Comparison of ENCODE assay signal across 1 cellular context in the genomic region with DNA sequence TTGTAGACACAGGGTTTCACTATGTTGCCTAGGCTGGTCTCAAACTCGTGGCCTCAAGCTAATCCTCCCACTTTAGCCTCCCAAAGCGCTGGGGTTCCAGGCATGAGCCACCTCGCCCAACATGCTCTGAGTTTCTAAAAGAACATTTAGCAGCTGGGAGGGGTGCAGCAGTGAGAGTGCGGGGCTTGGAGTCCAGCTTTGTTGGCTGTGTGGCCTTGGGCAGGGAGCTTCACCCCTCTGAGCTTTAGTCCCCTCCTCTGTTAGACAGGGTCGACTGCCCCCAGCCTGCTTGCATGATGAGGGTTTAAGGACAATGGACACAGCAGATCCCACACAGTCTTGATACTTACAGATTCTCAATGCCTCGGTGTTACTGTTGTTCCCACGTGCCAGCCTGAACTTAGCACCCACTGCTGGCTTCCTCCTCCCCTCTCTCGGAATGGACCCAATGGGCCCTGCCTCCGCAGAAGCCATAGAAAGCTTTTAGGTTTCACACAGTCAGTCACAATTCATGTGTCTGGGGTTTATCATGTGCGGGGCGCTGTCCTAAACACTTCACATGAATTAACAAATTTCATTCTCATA.
TF ChIP-seq lines count a peak whose summit lies in the region.

No MANE protein-coding gene starts in this region.

TF ChIP-seq in HepG2, 621 proteins besides CTCF, POLR2A, EP300 and RAD21 (continued from another document):
- TF ChIP-seq POLR2G (IDR thresholded peaks at IDR 0.05; ENCODE audit: low read depth, low read length) (no peak), XBP1 (CRISPR knock-in tag; IDR thresholded peaks at IDR 0.05) (no peak), BHLHE40 (IDR thresholded peaks at IDR 0.05; ENCODE audit: low read length) (peak; percentile 51; the same call in 1 of the 2 replicates), FLYWCH1 (CRISPR knock-in tag; IDR thresholded peaks at IDR 0.05) (no peak), KDM4B (CRISPR knock-in tag; IDR thresholded peaks at IDR 0.05) (no peak), MTF1 (CRISPR knock-in tag; IDR thresholded peaks at IDR 0.05) (no peak), SPEN (CRISPR knock-in tag; IDR thresholded peaks at IDR 0.05; ENCODE audit: low read depth) (no peak), SKI (IDR thresholded peaks at IDR 0.05; ENCODE audit: partially characterized antibody) (no peak), ZNF501 (CRISPR knock-in tag; IDR thresholded peaks at IDR 0.05) (no peak), MED13 (CRISPR knock-in tag; IDR thresholded peaks at IDR 0.05) (no peak), TSC22D2 (CRISPR knock-in tag; IDR thresholded peaks at IDR 0.05; ENCODE audit: borderline replicate concordance) (0 out of 2 replicates have a peak, but pooled peaks have one; percentile 59), ZNF550 (CRISPR knock-in tag; IDR thresholded peaks at IDR 0.05; ENCODE audit: borderline replicate concordance) (peak; percentile 94), ZNF24 (IDR thresholded peaks at IDR 0.05) (no peak), MTF2 (CRISPR knock-in tag; IDR thresholded peaks at IDR 0.05; ENCODE audit: borderline replicate concordance) (no peak), HOXD1 (CRISPR knock-in tag; IDR thresholded peaks at IDR 0.05) (0 out of 2 replicates have a peak, but pooled peaks have one; percentile 6), ZNF251 (CRISPR knock-in tag; IDR thresholded peaks at IDR 0.05) (no peak; the same call in 1 of the 2 replicates), ZBTB42 (CRISPR knock-in tag; IDR thresholded peaks at IDR 0.05) (0 out of 2 replicates have a peak, but pooled peaks have one; percentile 39), ZNF567 (CRISPR knock-in tag; IDR thresholded peaks at IDR 0.05; ENCODE audit: borderline replicate concordance) (peak; percentile 76; the same call in 1 of the 2 replicates), ZNF224 (CRISPR knock-in tag; IDR thresholded peaks at IDR 0.05) (no peak), ZNF891 (CRISPR knock-in tag; IDR thresholded peaks at IDR 0.05) (peak; percentile 59; the same call in 1 of the 2 replicates), RFX1 (IDR thresholded peaks at IDR 0.05) (no peak), ZBTB1 (CRISPR knock-in tag; IDR thresholded peaks at IDR 0.05; ENCODE audit: borderline replicate concordance) (peak; percentile 7; the same call in 1 of the 2 replicates), BRD4 (CRISPR knock-in tag; IDR thresholded peaks at IDR 0.05) (no peak), ZNF326 (CRISPR knock-in tag; IDR thresholded peaks at IDR 0.05; ENCODE audit: borderline replicate concordance) (no peak), RXRB (CRISPR knock-in tag; IDR thresholded peaks at IDR 0.05; ENCODE audit: borderline replicate concordance) (no peak), HNF4A (CRISPR knock-in tag; IDR thresholded peaks at IDR 0.05) (no peak; the same call in 1 of the 2 replicates), ZMYM3 (CRISPR knock-in tag; IDR thresholded peaks at IDR 0.05) (peak; percentile 99), ISL2 (CRISPR knock-in tag; IDR thresholded peaks at IDR 0.05) (no peak), ARHGAP35 (CRISPR knock-in tag; IDR thresholded peaks at IDR 0.05; ENCODE audit: borderline replicate concordance) (peak; percentile 40; the same call in 1 of the 2 replicates), ZNF235 (CRISPR knock-in tag; IDR thresholded peaks at IDR 0.05; ENCODE audit: borderline replicate concordance) (no peak), HOXA9 (CRISPR knock-in tag; IDR thresholded peaks at IDR 0.05; ENCODE audit: borderline replicate concordance) (no peak), ZNF724P (CRISPR knock-in tag; IDR thresholded peaks at IDR 0.05; ENCODE audit: borderline replicate concordance) (no peak), NFE2L1 (CRISPR knock-in tag; IDR thresholded peaks at IDR 0.05; ENCODE audit: borderline replicate concordance) (peak; percentile 77; the same call in 1 of the 2 replicates), ZNF605 (CRISPR knock-in tag; IDR thresholded peaks at IDR 0.05) (no peak), ZNF441 (CRISPR knock-in tag; IDR thresholded peaks at IDR 0.05; ENCODE audit: borderline replicate concordance) (0 out of 2 replicates have a peak, but pooled peaks have one; percentile 6), ZNF737 (CRISPR knock-in tag; IDR thresholded peaks at IDR 0.05; ENCODE audit: borderline replicate concordance) (peak; percentile 73), MAF1 (CRISPR knock-in tag; IDR thresholded peaks at IDR 0.05; ENCODE audit: borderline replicate concordance) (0 out of 2 replicates have a peak, but pooled peaks have one; percentile 9), GATAD2A (CRISPR knock-in tag; IDR thresholded peaks at IDR 0.05) (no peak), SNAI1 (CRISPR knock-in tag; IDR thresholded peaks at IDR 0.05; ENCODE audit: borderline replicate concordance) (no peak), FOSL1 (CRISPR knock-in tag; IDR thresholded peaks at IDR 0.05; ENCODE audit: borderline replicate concordance) (no peak), HNRNPLL (IDR thresholded peaks at IDR 0.05; ENCODE audit: low read depth, low read length, poor library complexity, severe bottlenecking) (no peak)
- TF ChIP-seq, protein P1, sequence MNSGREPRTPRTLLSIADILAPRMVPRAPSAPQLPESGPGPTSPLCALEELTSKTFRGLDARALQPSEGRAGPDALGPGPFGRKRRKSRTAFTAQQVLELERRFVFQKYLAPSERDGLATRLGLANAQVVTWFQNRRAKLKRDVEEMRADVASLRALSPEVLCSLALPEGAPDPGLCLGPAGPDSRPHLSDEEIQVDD (CRISPR knock-in tag; IDR thresholded peaks at IDR 0.05; ENCODE audit: borderline replicate concordance), result peak; percentile 9; the same call in 1 of the 2 replicates
- TF ChIP-seq, protein P2, sequence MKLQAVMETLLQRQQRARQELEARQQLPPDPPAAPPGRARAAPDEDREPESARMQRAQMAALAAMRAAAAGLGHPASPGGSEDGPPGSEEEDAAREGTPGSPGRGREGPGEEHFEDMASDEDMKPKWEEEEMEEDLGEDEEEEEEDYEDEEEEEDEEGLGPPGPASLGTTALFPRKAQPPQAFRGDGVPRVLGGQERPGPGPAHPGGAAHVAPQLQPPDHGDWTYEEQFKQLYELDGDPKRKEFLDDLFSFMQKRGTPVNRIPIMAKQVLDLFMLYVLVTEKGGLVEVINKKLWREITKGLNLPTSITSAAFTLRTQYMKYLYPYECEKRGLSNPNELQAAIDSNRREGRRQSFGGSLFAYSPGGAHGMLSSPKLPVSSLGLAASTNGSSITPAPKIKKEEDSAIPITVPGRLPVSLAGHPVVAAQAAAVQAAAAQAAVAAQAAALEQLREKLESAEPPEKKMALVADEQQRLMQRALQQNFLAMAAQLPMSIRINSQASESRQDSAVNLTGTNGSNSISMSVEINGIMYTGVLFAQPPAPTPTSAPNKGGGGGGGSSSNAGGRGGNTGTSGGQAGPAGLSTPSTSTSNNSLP (IDR thresholded peaks at IDR 0.05; ENCODE audit: low read depth, low read length), result 0 out of 2 replicates have a peak, but pooled peaks have one; percentile 4
- TF ChIP-seq, protein P3, sequence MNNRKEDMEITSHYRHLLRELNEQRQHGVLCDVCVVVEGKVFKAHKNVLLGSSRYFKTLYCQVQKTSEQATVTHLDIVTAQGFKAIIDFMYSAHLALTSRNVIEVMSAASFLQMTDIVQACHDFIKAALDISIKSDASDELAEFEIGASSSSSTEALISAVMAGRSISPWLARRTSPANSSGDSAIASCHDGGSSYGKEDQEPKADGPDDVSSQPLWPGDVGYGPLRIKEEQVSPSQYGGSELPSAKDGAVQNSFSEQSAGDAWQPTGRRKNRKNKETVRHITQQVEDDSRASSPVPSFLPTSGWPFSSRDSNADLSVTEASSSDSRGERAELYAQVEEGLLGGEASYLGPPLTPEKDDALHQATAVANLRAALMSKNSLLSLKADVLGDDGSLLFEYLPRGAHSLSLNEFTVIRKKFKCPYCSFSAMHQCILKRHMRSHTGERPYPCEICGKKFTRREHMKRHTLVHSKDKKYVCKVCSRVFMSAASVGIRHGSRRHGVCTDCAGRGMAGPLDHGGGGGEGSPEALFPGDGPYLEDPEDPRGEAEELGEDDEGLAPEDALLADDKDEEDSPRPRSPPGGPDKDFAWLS (CRISPR knock-in tag; IDR thresholded peaks at IDR 0.05; ENCODE audit: borderline replicate concordance), result no peak
- TF ChIP-seq, protein P4, sequence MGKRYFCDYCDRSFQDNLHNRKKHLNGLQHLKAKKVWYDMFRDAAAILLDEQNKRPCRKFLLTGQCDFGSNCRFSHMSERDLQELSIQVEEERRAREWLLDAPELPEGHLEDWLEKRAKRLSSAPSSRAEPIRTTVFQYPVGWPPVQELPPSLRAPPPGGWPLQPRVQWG (CRISPR knock-in tag; IDR thresholded peaks at IDR 0.05; ENCODE audit: borderline replicate concordance, low read depth), result 0 out of 2 replicates have a peak, but pooled peaks have one; percentile 29
- TF ChIP-seq, protein P5, sequence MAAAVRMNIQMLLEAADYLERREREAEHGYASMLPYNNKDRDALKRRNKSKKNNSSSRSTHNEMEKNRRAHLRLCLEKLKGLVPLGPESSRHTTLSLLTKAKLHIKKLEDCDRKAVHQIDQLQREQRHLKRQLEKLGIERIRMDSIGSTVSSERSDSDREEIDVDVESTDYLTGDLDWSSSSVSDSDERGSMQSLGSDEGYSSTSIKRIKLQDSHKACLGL (CRISPR knock-in tag; IDR thresholded peaks at IDR 0.05), result 0 out of 2 replicates have a peak, but pooled peaks have one; percentile 43
- TF ChIP-seq, protein P6, sequence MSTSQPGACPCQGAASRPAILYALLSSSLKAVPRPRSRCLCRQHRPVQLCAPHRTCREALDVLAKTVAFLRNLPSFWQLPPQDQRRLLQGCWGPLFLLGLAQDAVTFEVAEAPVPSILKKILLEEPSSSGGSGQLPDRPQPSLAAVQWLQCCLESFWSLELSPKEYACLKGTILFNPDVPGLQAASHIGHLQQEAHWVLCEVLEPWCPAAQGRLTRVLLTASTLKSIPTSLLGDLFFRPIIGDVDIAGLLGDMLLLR (CRISPR knock-in tag; IDR thresholded peaks at IDR 0.05), result peak; percentile 67
- TF ChIP-seq, protein P7, sequence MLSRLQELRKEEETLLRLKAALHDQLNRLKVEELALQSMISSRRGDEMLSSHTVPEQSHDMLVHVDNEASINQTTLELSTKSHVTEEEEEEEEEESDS (CRISPR knock-in tag; IDR thresholded peaks at IDR 0.05; ENCODE audit: borderline replicate concordance), result no peak; the same call in 1 of the 2 replicates
- TF ChIP-seq, protein P8, sequence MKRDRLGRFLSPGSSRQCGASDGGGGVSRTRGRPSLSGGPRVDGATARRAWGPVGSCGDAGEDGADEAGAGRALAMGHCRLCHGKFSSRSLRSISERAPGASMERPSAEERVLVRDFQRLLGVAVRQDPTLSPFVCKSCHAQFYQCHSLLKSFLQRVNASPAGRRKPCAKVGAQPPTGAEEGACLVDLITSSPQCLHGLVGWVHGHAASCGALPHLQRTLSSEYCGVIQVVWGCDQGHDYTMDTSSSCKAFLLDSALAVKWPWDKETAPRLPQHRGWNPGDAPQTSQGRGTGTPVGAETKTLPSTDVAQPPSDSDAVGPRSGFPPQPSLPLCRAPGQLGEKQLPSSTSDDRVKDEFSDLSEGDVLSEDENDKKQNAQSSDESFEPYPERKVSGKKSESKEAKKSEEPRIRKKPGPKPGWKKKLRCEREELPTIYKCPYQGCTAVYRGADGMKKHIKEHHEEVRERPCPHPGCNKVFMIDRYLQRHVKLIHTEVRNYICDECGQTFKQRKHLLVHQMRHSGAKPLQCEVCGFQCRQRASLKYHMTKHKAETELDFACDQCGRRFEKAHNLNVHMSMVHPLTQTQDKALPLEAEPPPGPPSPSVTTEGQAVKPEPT (CRISPR knock-in tag; IDR thresholded peaks at IDR 0.05; ENCODE audit: low read depth), result no peak
- TF ChIP-seq, protein P9, sequence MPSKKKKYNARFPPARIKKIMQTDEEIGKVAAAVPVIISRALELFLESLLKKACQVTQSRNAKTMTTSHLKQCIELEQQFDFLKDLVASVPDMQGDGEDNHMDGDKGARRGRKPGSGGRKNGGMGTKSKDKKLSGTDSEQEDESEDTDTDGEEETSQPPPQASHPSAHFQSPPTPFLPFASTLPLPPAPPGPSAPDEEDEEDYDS (CRISPR knock-in tag; IDR thresholded peaks at IDR 0.05), result no peak; the same call in 1 of the 2 replicates
- TF ChIP-seq, protein P10, sequence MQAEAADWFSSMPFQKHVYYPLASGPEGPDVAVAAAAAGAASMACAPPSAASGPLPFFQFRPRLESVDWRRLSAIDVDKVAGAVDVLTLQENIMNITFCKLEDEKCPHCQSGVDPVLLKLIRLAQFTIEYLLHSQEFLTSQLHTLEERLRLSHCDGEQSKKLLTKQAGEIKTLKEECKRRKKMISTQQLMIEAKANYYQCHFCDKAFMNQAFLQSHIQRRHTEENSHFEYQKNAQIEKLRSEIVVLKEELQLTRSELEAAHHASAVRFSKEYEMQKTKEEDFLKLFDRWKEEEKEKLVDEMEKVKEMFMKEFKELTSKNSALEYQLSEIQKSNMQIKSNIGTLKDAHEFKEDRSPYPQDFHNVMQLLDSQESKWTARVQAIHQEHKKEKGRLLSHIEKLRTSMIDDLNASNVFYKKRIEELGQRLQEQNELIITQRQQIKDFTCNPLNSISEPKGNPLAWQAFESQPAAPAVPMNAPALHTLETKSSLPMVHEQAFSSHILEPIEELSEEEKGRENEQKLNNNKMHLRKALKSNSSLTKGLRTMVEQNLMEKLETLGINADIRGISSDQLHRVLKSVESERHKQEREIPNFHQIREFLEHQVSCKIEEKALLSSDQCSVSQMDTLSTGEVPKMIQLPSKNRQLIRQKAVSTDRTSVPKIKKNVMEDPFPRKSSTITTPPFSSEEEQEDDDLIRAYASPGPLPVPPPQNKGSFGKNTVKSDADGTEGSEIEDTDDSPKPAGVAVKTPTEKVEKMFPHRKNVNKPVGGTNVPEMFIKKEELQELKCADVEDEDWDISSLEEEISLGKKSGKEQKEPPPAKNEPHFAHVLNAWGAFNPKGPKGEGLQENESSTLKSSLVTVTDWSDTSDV (CRISPR knock-in tag; IDR thresholded peaks at IDR 0.05), result peak; percentile 47
